Comparison of ENCODE assay signal across 22 cellular contexts in genomic region chr6:143774347-143774746, GRCh38.
DNase-seq lines count a peak whose midpoint lies in the region; ATAC-seq and TF ChIP-seq lines count a peak whose summit lies in the region.
"Had no signal": no experiment of that assay in that cellular context is flagged by ENCODE, and none has a peak within 500 bp of the region (broad histone marks: within the 10 kb centered on the region; RNA-seq: fewer than 3 reads in every experiment).

No MANE protein-coding gene starts in this region.

- H3K27ac ChIP-seq in prostate gland (peak overlapping the region; percentile 12 to 56), vagina (peak overlapping the region; percentile 47)
- H3K27ac ChIP-seq: BLaER1 treated with 17β-estradiol and CSF1 and Interleukin-3, amounts not matched to agents 10 nM and 100 nM; KMS-11 had no signal

- H3K4me3 ChIP-seq in prostate gland = no peak overlapping the region
- H3K4me3 ChIP-seq in vagina = no peak overlapping the region
- H3K4me3 ChIP-seq: BLaER1 treated with 17β-estradiol and CSF1 and Interleukin-3, amounts not matched to agents 10 nM and 100 nM; mucosa of descending colon had no signal

- no peaks in the 10 kb centered on the region for H3K4me1 ChIP-seq in prostate gland (replicated peaks)
- H3K4me1 ChIP-seq in vagina = peaks cover 40% of the 10 kb centered on the region

- DNase-seq in activated naive CD4-positive, alpha-beta T cell treated with anti-CD3 and anti-CD28 coated beads for 36 hours = no peak
- DNase-seq in left ventricle myocardium superior (no peak), prostate gland (ENCODE audit: low spot score) (peak; percentile 16), vagina (ENCODE audit: extremely low spot score in 2 of 2) (no peak), activated gamma-delta T cell treated with Interleukin-2 at 50 U/mL for 16 hours (no peak), hippocampal formation (lab: John Stamatoyannopoulos, UW) (no peak)
- DNase-seq: 8988T; activated CD4-positive, alpha-beta memory T cell treated with anti-CD3 and anti-CD28 coated beads, Interleukin-2, amount 10 ng/mL, durations not matched to agents 7 days and 5 days; activated naive CD4-positive, alpha-beta T cell treated with anti-CD3 and anti-CD28 coated beads, Interleukin-2, amount 10 ng/mL, durations not matched to agents 7 days and 5 days; activated T-cell treated with anti-CD3 and anti-CD28 coated beads, Interleukin-2, amount 50 U/mL, for 1 hour; DMS 273 treated with DMSO at 0.1 percent for 48 hours; mucosa of descending colon; NCI-H1092; NCI-H2107; NCI-H526; occipital lobe; stimulated activated CD4-positive, alpha-beta T cell treated with anti-CD3 and anti-CD28 coated beads, Interleukin-4, amount 100 ng/mL, for 1 hour had no signal

- 27% methylated on average over 2 of the region's 2 CpGs for WGBS in prostate gland

- no peak for TF ChIP-seq CTCF in prostate gland (IDR thresholded peaks at IDR 0.05)
- no peak for TF ChIP-seq CTCF in vagina (IDR thresholded peaks at IDR 0.05)

- ATAC-seq in left ventricle myocardium superior (peak; percentile 71), HG02763 (IDR thresholded peaks at IDR 0.05; ENCODE audit: unreplicated experiment) (no peak)
- ATAC-seq: mucosa of descending colon, WTC11 had no signal

- peaks cover 17% of the 10 kb centered on the region for H3K36me3 Mint-ChIP-seq in activated naive CD4-positive, alpha-beta T cell treated with anti-CD3 and anti-CD28 coated beads, Interleukin-2, amount 50 U/mL, for 24 hours
- H3K36me3 Mint-ChIP-seq in activated naive CD4-positive, alpha-beta T cell treated with anti-CD3 and anti-CD28 coated beads for 36 hours (ENCODE audit: low read depth) = peaks cover 8% of the 10 kb centered on the region

- H3K4me3 Mint-ChIP-seq in activated naive CD4-positive, alpha-beta T cell treated with anti-CD3 and anti-CD28 coated beads, Interleukin-2, amount 50 U/mL, for 24 hours = no peak overlapping the region
- no peak overlapping the region for H3K4me3 Mint-ChIP-seq in activated naive CD4-positive, alpha-beta T cell treated with anti-CD3 and anti-CD28 coated beads for 36 hours
- H3K4me3 Mint-ChIP-seq: activated CD4-positive, alpha-beta memory T cell treated with anti-CD3 and anti-CD28 coated beads, Interleukin-2, amount 10 ng/mL, durations not matched to agents 7 days and 5 days; activated naive CD4-positive, alpha-beta T cell treated with anti-CD3 and anti-CD28 coated beads, Interleukin-2, amount 10 ng/mL, durations not matched to agents 7 days and 5 days; WTC11 had no signal

- no peaks in the 10 kb centered on the region for H3K9me3 ChIP-seq in prostate gland
- H3K9me3 ChIP-seq in vagina = no peaks in the 10 kb centered on the region
- H3K9me3 ChIP-seq: BLaER1 treated with 17β-estradiol and CSF1 and Interleukin-3, amounts not matched to agents 10 nM and 100 nM; mucosa of descending colon had no signal

- CTCF ChIA-PET in activated naive CD4-positive, alpha-beta T cell treated with anti-CD3 and anti-CD28 coated beads for 36 hours (lab: Charles Lee) = no interaction called here

- peak overlapping the region; percentile 2 for H3K27ac Mint-ChIP-seq in activated naive CD4-positive, alpha-beta T cell treated with anti-CD3 and anti-CD28 coated beads, Interleukin-2, amount 50 U/mL, for 24 hours
- H3K27ac Mint-ChIP-seq in activated naive CD4-positive, alpha-beta T cell treated with anti-CD3 and anti-CD28 coated beads for 36 hours = no peak overlapping the region
- H3K27ac Mint-ChIP-seq: activated CD4-positive, alpha-beta memory T cell treated with anti-CD3 and anti-CD28 coated beads, Interleukin-2, amount 10 ng/mL, durations not matched to agents 7 days and 5 days; activated naive CD4-positive, alpha-beta T cell treated with anti-CD3 and anti-CD28 coated beads, Interleukin-2, amount 10 ng/mL, durations not matched to agents 7 days and 5 days had no signal

- H3K4me1 Mint-ChIP-seq in activated naive CD4-positive, alpha-beta T cell treated with anti-CD3 and anti-CD28 coated beads, Interleukin-2, amount 50 U/mL, for 24 hours = no peaks in the 10 kb centered on the region
- H3K4me1 Mint-ChIP-seq in activated naive CD4-positive, alpha-beta T cell treated with anti-CD3 and anti-CD28 coated beads for 36 hours (ENCODE audit: low read depth) = peaks cover 6% of the 10 kb centered on the region
- H3K4me1 Mint-ChIP-seq: activated CD4-positive, alpha-beta memory T cell treated with anti-CD3 and anti-CD28 coated beads, Interleukin-2, amount 10 ng/mL, durations not matched to agents 7 days and 5 days; activated naive CD4-positive, alpha-beta T cell treated with anti-CD3 and anti-CD28 coated beads, Interleukin-2, amount 10 ng/mL, durations not matched to agents 7 days and 5 days had no signal

- H3K9me3 Mint-ChIP-seq in activated naive CD4-positive, alpha-beta T cell treated with anti-CD3 and anti-CD28 coated beads, Interleukin-2, amount 50 U/mL, for 24 hours = no peaks in the 10 kb centered on the region
- H3K9me3 Mint-ChIP-seq in activated naive CD4-positive, alpha-beta T cell treated with anti-CD3 and anti-CD28 coated beads for 36 hours = no peaks in the 10 kb centered on the region
- H3K9me3 Mint-ChIP-seq: activated CD4-positive, alpha-beta memory T cell treated with anti-CD3 and anti-CD28 coated beads, Interleukin-2, amount 10 ng/mL, durations not matched to agents 7 days and 5 days; activated naive CD4-positive, alpha-beta T cell treated with anti-CD3 and anti-CD28 coated beads, Interleukin-2, amount 10 ng/mL, durations not matched to agents 7 days and 5 days; WTC11 had no signal

- H3K27me3 ChIP-seq in prostate gland (replicated peaks; ENCODE audit: insufficient read depth) = no peaks in the 10 kb centered on the region
- H3K27me3 ChIP-seq in vagina = no peaks in the 10 kb centered on the region
- H3K27me3 ChIP-seq: BLaER1 treated with 17β-estradiol and CSF1 and Interleukin-3, amounts not matched to agents 10 nM and 100 nM had no signal

- no peaks in the 10 kb centered on the region for H3K36me3 ChIP-seq in prostate gland
- H3K36me3 ChIP-seq in vagina = no peaks in the 10 kb centered on the region

- intact Hi-C loops in activated naive CD4-positive, alpha-beta T cell treated with anti-CD3 and anti-CD28 coated beads for 36 hours (cut with micrococcal nuclease) = no loop called here
- intact Hi-C loops in left ventricle myocardium superior (cut with micrococcal nuclease) (no loop called here), prostate gland (cut with DNase I) (loop anchor here (5.0 kb wide), 1 partner anchor 87 kb away; no protein-coding TSS in a partner anchor), vagina (cut with DNase I) (no loop called here)

- no peak for TF ChIP-seq POLR2A in prostate gland (IDR thresholded peaks at IDR 0.05)
- no peak for TF ChIP-seq POLR2A in vagina (IDR thresholded peaks at IDR 0.05)

- no peaks in the 10 kb centered on the region for H3K27me3 Mint-ChIP-seq in activated naive CD4-positive, alpha-beta T cell treated with anti-CD3 and anti-CD28 coated beads, Interleukin-2, amount 50 U/mL, for 24 hours
- no peaks in the 10 kb centered on the region for H3K27me3 Mint-ChIP-seq in activated naive CD4-positive, alpha-beta T cell treated with anti-CD3 and anti-CD28 coated beads for 36 hours (ENCODE audit: low read depth)
- H3K27me3 Mint-ChIP-seq: activated CD4-positive, alpha-beta memory T cell treated with anti-CD3 and anti-CD28 coated beads, Interleukin-2, amount 10 ng/mL, durations not matched to agents 7 days and 5 days; activated naive CD4-positive, alpha-beta T cell treated with anti-CD3 and anti-CD28 coated beads, Interleukin-2, amount 10 ng/mL, durations not matched to agents 7 days and 5 days had no signal
